Comparison of ENCODE assay signal across 8 cellular contexts in genomic region chr11:3807856-3808845, GRCh38. TPM values are rescaled to one million over a fixed set of nuclear protein-coding genes. Genes with fewer than 3 reads are reported as not detected.
A peak's percentile ranks its signal among the peaks of the same experiment; 100 is the strongest.
DNase-seq lines count a peak whose midpoint lies in the region; ATAC-seq and TF ChIP-seq lines count a peak whose summit lies in the region.

TSS of gene PGAP2 (plus strand) at chr11:3808560. CDS start at chr11:3811260, 2,700 bp downstream.

- peak; percentile 63 for TF ChIP-seq CTCF in mucosa of descending colon (IDR thresholded peaks at IDR 0.05)

- DNase-seq in AG08396 (ENCODE audit: low spot score) = peak; percentile 84
- DNase-seq in NCI-H82 treated with DMSO at 0.1 percent for 48 hours (lab: John Stamatoyannopoulos, UW; ENCODE audit: unreplicated experiment) = peak; percentile 43
- DNase-seq in activated CD8-positive, alpha-beta memory T cell treated with anti-CD3 and anti-CD28 coated beads, Interleukin-2, amount 10 ng/mL, durations not matched to agents 7 days and 5 days = peak; percentile 69
- peak; percentile 16 for DNase-seq in epithelial cell of prostate (ENCODE audit: low read depth, low spot score)
- peak; percentile 83 to 85 (median 83) for DNase-seq in mucosa of descending colon
- DNase-seq in stimulated activated naive CD4-positive, alpha-beta T cell (lab: John Stamatoyannopoulos, UW) = peak; percentile 19 to 62 (median 54)

- CTCF ChIA-PET in activated CD8-positive, alpha-beta memory T cell treated with anti-CD3 and anti-CD28 coated beads, Interleukin-2, amount 10 ng/mL, durations not matched to agents 7 days and 5 days (lab: Charles Lee) = interaction anchor here (0.7 to 5.7 kb wide), 43 partner anchors 10 to 379 kb away, joined by 3 to 66 read pairs (median 4); partner anchors contain the start of genes NUP98, RHOG and STIM1

- intact Hi-C loops in mucosa of descending colon (cut with DNase I, micrococcal nuclease) = no loop called here

- H3K4me3 ChIP-seq in mucosa of descending colon = peak within 1 kb of the TSS; percentile 51

- H3K4me1 Mint-ChIP-seq in activated CD8-positive, alpha-beta memory T cell treated with anti-CD3 and anti-CD28 coated beads, Interleukin-2, amount 10 ng/mL, durations not matched to agents 7 days and 5 days = peaks cover 15% of the 10 kb centered on the region

- no peaks in the 10 kb centered on the region for H3K27me3 Mint-ChIP-seq in activated CD8-positive, alpha-beta memory T cell treated with anti-CD3 and anti-CD28 coated beads, Interleukin-2, amount 10 ng/mL, durations not matched to agents 7 days and 5 days

- no peaks in the 10 kb centered on the region for H3K36me3 Mint-ChIP-seq in activated CD8-positive, alpha-beta memory T cell treated with anti-CD3 and anti-CD28 coated beads, Interleukin-2, amount 10 ng/mL, durations not matched to agents 7 days and 5 days

- no peaks in the 10 kb centered on the region for H3K9me3 Mint-ChIP-seq in activated CD8-positive, alpha-beta memory T cell treated with anti-CD3 and anti-CD28 coated beads, Interleukin-2, amount 10 ng/mL, durations not matched to agents 7 days and 5 days (ENCODE audit: low read depth)

- no peaks in the 10 kb centered on the region for H3K4me1 ChIP-seq in mucosa of descending colon (ENCODE audit: low read depth)

- peak within 1 kb of the TSS; percentile 84 for H3K4me3 Mint-ChIP-seq in activated CD8-positive, alpha-beta memory T cell treated with anti-CD3 and anti-CD28 coated beads, Interleukin-2, amount 10 ng/mL, durations not matched to agents 7 days and 5 days

- H3K27ac ChIP-seq in epithelial cell of prostate = peak within 1 kb of the TSS; percentile 64

- ATAC-seq in GM18868 (IDR thresholded peaks at IDR 0.05; ENCODE audit: unreplicated experiment) (peak; percentile 76), HG03196 (IDR thresholded peaks at IDR 0.05; ENCODE audit: unreplicated experiment) (peak; percentile 51), mucosa of descending colon (peak; percentile 85)
- ATAC-seq in activated CD8-positive, alpha-beta memory T cell treated with anti-CD3 and anti-CD28 coated beads, Interleukin-2, amount 10 ng/mL, durations not matched to agents 7 days and 5 days = peak; percentile 87

- no peaks in the 10 kb centered on the region for H3K36me3 ChIP-seq in mucosa of descending colon (ENCODE audit: low read depth)

- H3K9me3 ChIP-seq in mucosa of descending colon = no peaks in the 10 kb centered on the region

- H3K27ac Mint-ChIP-seq in activated CD8-positive, alpha-beta memory T cell treated with anti-CD3 and anti-CD28 coated beads, Interleukin-2, amount 10 ng/mL, durations not matched to agents 7 days and 5 days = peak within 1 kb of the TSS; percentile 84

RNA-seq across cellular contexts. Expression of gene PGAP2, which starts in this region (rescaled TPM):
- 10 to 100 TPM; 22.7 to 23.5 TPM for total RNA-seq in activated CD8-positive, alpha-beta memory T cell treated with anti-CD3 and anti-CD28 coated beads, Interleukin-2, amount 10 ng/mL, durations not matched to agents 7 days and 5 days
- total RNA-seq in mucosa of descending colon = 10 to 100 TPM; 15.7 to 32.8 (median 25.9) TPM

Comparison
In these comparisons a context has a peak if more than half of its experiments do, and no peak if none do; other contexts are left out.
1. Peak in every context shown above with its lines: DNase-seq, ATAC-seq, H3K4me3 ChIP-seq and H3K27ac ChIP-seq.
2. DNase-seq: peak in every context shown above with its lines; median percentile 84 in AG08396; 83 in mucosa of descending colon; 69 in activated CD8-positive, alpha-beta memory T cell treated with anti-CD3 and anti-CD28 coated beads, Interleukin-2, amount 10 ng/mL, durations not matched to agents 7 days and 5 days; 54 in stimulated activated naive CD4-positive, alpha-beta T cell; 43 in NCI-H82 treated with DMSO at 0.1 percent for 48 hours; 16 in epithelial cell of prostate.